13 cellular contexts compared by ENCODE assay signal in genomic region chr9:75997196-75997595, GRCh38.
DNase-seq lines count a peak whose midpoint lies in the region; ATAC-seq, FAIRE-seq and TF ChIP-seq lines count a peak whose summit lies in the region.
"Had no signal": no experiment of that assay in that cellular context is flagged by ENCODE, and none has a peak within 500 bp of the region (broad histone marks: within the 10 kb centered on the region; RNA-seq: fewer than 3 reads in every experiment).

No MANE protein-coding gene starts in this region.

- H3K4me2 ChIP-seq in keratinocyte (ENCODE audit: control insufficient read depth, extremely low read depth, insufficient read depth, low read depth, low read length), result peak overlapping the region; percentile 12

- intact Hi-C loops in Calu3 (cut with micrococcal nuclease; ENCODE audit: unreplicated experiment), result loop anchor here (5.0 kb wide), 1 partner anchor 105 kb away; the partner anchor contains the start of gene PCSK5
- intact Hi-C loops in CD4-positive, alpha-beta T cell (cut with DNase I, micrococcal nuclease), result no loop called here

- H3K4me1 ChIP-seq in keratinocyte (ENCODE audit: control insufficient read depth, extremely low read depth, insufficient read depth, low read length), result peaks cover 39% of the 10 kb centered on the region

- no peak overlapping the region for H3K27ac ChIP-seq in keratinocyte (ENCODE audit: control insufficient read depth, insufficient read depth, low read length)
- H3K27ac ChIP-seq in CD4-positive, alpha-beta T cell (ENCODE audit: low read depth, low read length), result no peak overlapping the region

- peak; percentile 55 for FAIRE-seq in keratinocyte (lab: Jason Lieb, UNC)
- FAIRE-seq: A204.1 had no signal

- CTCF ChIA-PET in Calu3 (lab: Charles Lee), result interaction anchor here (0.7 kb wide), 2 partner anchors 39 to 94 kb away, joined by 3 to 8 read pairs; no protein-coding TSS in a partner anchor
- CTCF ChIA-PET in CD4-positive, alpha-beta T cell (lab: Charles Lee), result no interaction called here

- POLR2A ChIA-PET in CD4-positive, alpha-beta T cell (lab: Charles Lee), result no interaction called here

- TF ChIP-seq CTCF in Calu3 (IDR thresholded peaks at IDR 0.05; ENCODE audit: unreplicated experiment) (no peak), fibroblast of mammary gland (conservative IDR thresholded peaks at IDR 0.05; ENCODE audit: control insufficient read depth, insufficient read depth, low read depth, low read length) (no peak), keratinocyte (optimal IDR thresholded peaks at IDR 0.05 in 1 of 3, IDR thresholded peaks at IDR 0.05 in 1 of 3, conservative IDR thresholded peaks at IDR 0.05 in 1 of 3; ENCODE audit: extremely low read depth in 1 of 3, insufficient read depth in 2 of 3, low read length in 3 of 3) (no peak), type B pancreatic cell (conservative IDR thresholded peaks at IDR 0.05) (no peak)
- TF ChIP-seq CTCF in CD4-positive, alpha-beta T cell (IDR thresholded peaks at IDR 0.05), result no peak

- H3K4me3 ChIP-seq in fibroblast of mammary gland (ENCODE audit: control insufficient read depth, low read depth, low read length), result no peak overlapping the region
- H3K4me3 ChIP-seq in keratinocyte (ENCODE audit: control insufficient read depth in 2 of 3, extremely low read depth in 1 of 3, insufficient read depth in 2 of 3, low read depth in 1 of 3, low read length in 3 of 3), result no peak overlapping the region

- H3K9ac ChIP-seq in keratinocyte (ENCODE audit: control insufficient read depth, extremely low read depth, insufficient read depth, low read length), result no peak overlapping the region

- H3K4me1 Mint-ChIP-seq in Calu3 (ENCODE audit: low read depth, unreplicated experiment) (peaks cover 58% of the 10 kb centered on the region), type B pancreatic cell (ENCODE audit: unreplicated experiment) (peaks cover 24% of the 10 kb centered on the region)
- H3K4me1 Mint-ChIP-seq in CD4-positive, alpha-beta T cell (ENCODE audit: low read depth), result peaks cover 64% of the 10 kb centered on the region

- no peaks in the 10 kb centered on the region for H4K20me1 ChIP-seq in keratinocyte (ENCODE audit: control insufficient read depth, extremely low read depth, insufficient read depth, low read length)

- no peak overlapping the region for H2AFZ ChIP-seq in keratinocyte (ENCODE audit: control insufficient read depth, low read length)

- H3K27me3 Mint-ChIP-seq in Calu3 (ENCODE audit: unreplicated experiment) (no peaks in the 10 kb centered on the region), type B pancreatic cell (peaks cover 12% of the 10 kb centered on the region)
- H3K27me3 Mint-ChIP-seq in CD4-positive, alpha-beta T cell, result no peaks in the 10 kb centered on the region
- H3K27me3 Mint-ChIP-seq: CD8-positive, alpha-beta memory T cell had no signal

- H3K27ac Mint-ChIP-seq in Calu3 (ENCODE audit: unreplicated experiment) (peak overlapping the region; percentile 54), type B pancreatic cell (peak overlapping the region; percentile 12)
- no peak overlapping the region for H3K27ac Mint-ChIP-seq in CD4-positive, alpha-beta T cell
- H3K27ac Mint-ChIP-seq: CD8-positive, alpha-beta memory T cell; HFFc6 had no signal

- H3K79me2 ChIP-seq in keratinocyte (ENCODE audit: control insufficient read depth, insufficient read depth, low read length), result no peaks in the 10 kb centered on the region

- H3K9me1 ChIP-seq in keratinocyte (ENCODE audit: control insufficient read depth, extremely low read depth, insufficient read depth, low read length), result no peaks in the 10 kb centered on the region

- H3K9me3 Mint-ChIP-seq in Calu3 (ENCODE audit: low read depth, unreplicated experiment) (peaks cover 4% of the 10 kb centered on the region), type B pancreatic cell (peaks cover 13% of the 10 kb centered on the region)
- peaks cover 2% of the 10 kb centered on the region for H3K9me3 Mint-ChIP-seq in CD4-positive, alpha-beta T cell

- DNase-seq in Calu3 (no peak), fibroblast of mammary gland (ENCODE audit: low read depth) (peak; percentile 40), keratinocyte (ENCODE audit: low read depth, low spot score) (no peak), type B pancreatic cell (ENCODE audit: extremely low spot score, unreplicated experiment) (no peak), T-helper 9 cell (no peak)
- DNase-seq in CD4-positive, alpha-beta T cell, result no peak
- DNase-seq in activated naive CD4-positive, alpha-beta T cell treated with Interleukin-2 at 50 U/mL for 16 hours, result no peak
- DNase-seq: CD8-positive, alpha-beta memory T cell; DMS 273 treated with DMSO at 0.1 percent for 48 hours; HCEC 1CT; HFFc6 had no signal

- H3K4me3 Mint-ChIP-seq in Calu3 (ENCODE audit: low read depth, unreplicated experiment) (no peak overlapping the region), type B pancreatic cell (no peak overlapping the region)
- no peak overlapping the region for H3K4me3 Mint-ChIP-seq in CD4-positive, alpha-beta T cell
- H3K4me3 Mint-ChIP-seq: CD14-positive monocyte; CD8-positive, alpha-beta memory T cell; HFFc6 had no signal

- dilution Hi-C loops in keratinocyte (cut with MboI; ENCODE audit: extremely low pct_ligation_motif_present, low sequenced_read_pairs), result no loop called here

- H3K36me3 Mint-ChIP-seq in Calu3 (ENCODE audit: insufficient read depth, unreplicated experiment), result peaks cover 6% of the 10 kb centered on the region
- H3K36me3 Mint-ChIP-seq in type B pancreatic cell, result peaks cover 21% of the 10 kb centered on the region
- H3K36me3 Mint-ChIP-seq in CD4-positive, alpha-beta T cell (ENCODE audit: low read depth), result peaks cover 25% of the 10 kb centered on the region

- H3K9me3 ChIP-seq in keratinocyte (ENCODE audit: control insufficient read depth, low read depth, low read length), result no peaks in the 10 kb centered on the region
- H3K9me3 ChIP-seq in CD4-positive, alpha-beta T cell (ENCODE audit: control insufficient read depth, low read length), result no peaks in the 10 kb centered on the region

- ATAC-seq in CD4-positive, alpha-beta T cell (ENCODE audit: poor library complexity), result no peak

- H3K36me3 ChIP-seq in keratinocyte (ENCODE audit: control insufficient read depth in 2 of 2, extremely low read depth in 1 of 2, insufficient read depth in 2 of 2, low read length in 2 of 2), result no peaks in the 10 kb centered on the region

- no TSS peak for BruUV-seq in Calu3 (replicated peaks; lab: Mats Ljungman, UMichigan)

- H3K27me3 ChIP-seq in keratinocyte (ENCODE audit: control insufficient read depth, extremely low read depth, insufficient read depth, low read length), result no peaks in the 10 kb centered on the region
- no peaks in the 10 kb centered on the region for H3K27me3 ChIP-seq in CD4-positive, alpha-beta T cell (ENCODE audit: control insufficient read depth, insufficient read depth, low read length)
